Comparison of ENCODE assay signal across 19 cellular contexts in genomic region chr12:99393763-99394162, GRCh38.
DNase-seq lines count a peak whose midpoint lies in the region; ATAC-seq and TF ChIP-seq lines count a peak whose summit lies in the region.
"Had no signal": no experiment of that assay in that cellular context is flagged by ENCODE, and none has a peak within 500 bp of the region (broad histone marks: within the 10 kb centered on the region; RNA-seq: fewer than 3 reads in every experiment).

No MANE protein-coding gene starts in this region.

- H3K27me3 Mint-ChIP-seq in HFFc6 (ENCODE audit: insufficient read depth): no peaks in the 10 kb centered on the region
- H3K27me3 Mint-ChIP-seq: CD4-positive, alpha-beta T cell; stimulated activated naive CD8-positive, alpha-beta T cell treated with anti-CD3 and anti-CD28 coated beads, Interleukin-15, Interleukin-2, amounts not matched to agents 100 ng/mL and 50 ng/mL, for 24 hours had no signal

- H3K27ac ChIP-seq in prostate gland (no peak overlapping the region), psoas muscle (no peak overlapping the region)
- H3K27ac ChIP-seq: 22Rv1 had no signal

- H3K4me1 ChIP-seq in prostate gland (replicated peaks) (no peaks in the 10 kb centered on the region), psoas muscle (no peaks in the 10 kb centered on the region)

- no peaks in the 10 kb centered on the region for H3K36me3 Mint-ChIP-seq in HFFc6 (ENCODE audit: low read depth)

- no peak overlapping the region for H3K4me3 ChIP-seq in prostate gland
- no peak overlapping the region for H3K4me3 ChIP-seq in psoas muscle

- ATAC-seq in GM21825 (IDR thresholded peaks at IDR 0.05; ENCODE audit: unreplicated experiment) (peak; percentile 83), HG03196 (IDR thresholded peaks at IDR 0.05; ENCODE audit: unreplicated experiment) (peak; percentile 79), psoas muscle (no peak)
- ATAC-seq: activated CD8-positive, alpha-beta T cell treated with anti-CD3 and anti-CD28 coated beads, Interleukin-2, amount 10 ng/mL, durations not matched to agents 7 days and 5 days; HCT116 had no signal

- no peaks in the 10 kb centered on the region for H3K4me1 Mint-ChIP-seq in HFFc6 (ENCODE audit: low read depth)

- no peak for TF ChIP-seq CTCF in HFFc6 (IDR thresholded peaks at IDR 0.05)
- no peak for TF ChIP-seq CTCF in prostate gland (IDR thresholded peaks at IDR 0.05)
- TF ChIP-seq CTCF in psoas muscle (IDR thresholded peaks at IDR 0.05): no peak

- no peaks in the 10 kb centered on the region for H3K36me3 ChIP-seq in prostate gland
- H3K36me3 ChIP-seq in psoas muscle (ENCODE audit: insufficient read depth in 1 of 2, low read depth in 1 of 2): no peaks in the 10 kb centered on the region

- H3K9me3 Mint-ChIP-seq in HFFc6: peaks cover 12% of the 10 kb centered on the region
- H3K9me3 Mint-ChIP-seq: CD4-positive, alpha-beta T cell; stimulated activated naive CD8-positive, alpha-beta T cell treated with anti-CD3 and anti-CD28 coated beads, Interleukin-15, Interleukin-2, amounts not matched to agents 100 ng/mL and 50 ng/mL, for 24 hours had no signal

- intact Hi-C loops in prostate gland (cut with DNase I): no loop called here
- intact Hi-C loops in psoas muscle (cut with DNase I): no loop called here

- no peak overlapping the region for H3K27ac Mint-ChIP-seq in HFFc6
- H3K27ac Mint-ChIP-seq: activated CD8-positive, alpha-beta T cell treated with anti-CD3 and anti-CD28 coated beads, Interleukin-2, amount 10 ng/mL, durations not matched to agents 7 days and 5 days; CD4-positive, alpha-beta T cell; stimulated activated naive CD8-positive, alpha-beta T cell treated with anti-CD3 and anti-CD28 coated beads, Interleukin-15, Interleukin-2, amounts not matched to agents 100 ng/mL and 50 ng/mL, for 24 hours had no signal

- H3K4me3 Mint-ChIP-seq in HFFc6: no peak overlapping the region
- H3K4me3 Mint-ChIP-seq: activated CD8-positive, alpha-beta T cell treated with anti-CD3 and anti-CD28 coated beads, Interleukin-2, amount 10 ng/mL, durations not matched to agents 7 days and 5 days; CD4-positive, alpha-beta T cell; stimulated activated naive CD8-positive, alpha-beta T cell treated with anti-CD3 and anti-CD28 coated beads, Interleukin-15, Interleukin-2, amounts not matched to agents 100 ng/mL and 50 ng/mL, for 24 hours had no signal

- H3K27me3 ChIP-seq in prostate gland (replicated peaks; ENCODE audit: insufficient read depth): no peaks in the 10 kb centered on the region
- no peaks in the 10 kb centered on the region for H3K27me3 ChIP-seq in psoas muscle (ENCODE audit: insufficient read depth in 3 of 3, low read length in 2 of 3)

- DNase-seq in NCI-H187 treated with DMSO at 0.1 percent for 48 hours (lab: John Stamatoyannopoulos, UW) (peak; percentile 46), NCI-H187 (lab: John Stamatoyannopoulos, UW) (no peak), SW480 (ENCODE audit: low spot score) (no peak), HFFc6 (no peak), prostate gland (ENCODE audit: low spot score) (no peak), psoas muscle (no peak)
- DNase-seq: activated CD8-positive, alpha-beta T cell treated with anti-CD3 and anti-CD28 coated beads, Interleukin-2, amount 10 ng/mL, durations not matched to agents 7 days and 5 days; activated effector memory CD4-positive, alpha-beta T cell treated with Interleukin-2 at 50 U/mL for 16 hours; aorta; CD4-positive, alpha-beta T cell; cortex of kidney; GDM1; islet precursor cell; NCI-H2029 had no signal

- TF ChIP-seq POLR2A in prostate gland (IDR thresholded peaks at IDR 0.05): no peak

- H3K9me3 ChIP-seq in prostate gland (no peaks in the 10 kb centered on the region), psoas muscle (no peaks in the 10 kb centered on the region)

Comparison
In these comparisons a context has a peak if more than half of its experiments do, and no peak if none do; other contexts are left out.
1. ATAC-seq: peak in GM21825 (single experiment) and HG03196 (single experiment); none in psoas muscle (0 of 4).